In the genomic region with DNA sequence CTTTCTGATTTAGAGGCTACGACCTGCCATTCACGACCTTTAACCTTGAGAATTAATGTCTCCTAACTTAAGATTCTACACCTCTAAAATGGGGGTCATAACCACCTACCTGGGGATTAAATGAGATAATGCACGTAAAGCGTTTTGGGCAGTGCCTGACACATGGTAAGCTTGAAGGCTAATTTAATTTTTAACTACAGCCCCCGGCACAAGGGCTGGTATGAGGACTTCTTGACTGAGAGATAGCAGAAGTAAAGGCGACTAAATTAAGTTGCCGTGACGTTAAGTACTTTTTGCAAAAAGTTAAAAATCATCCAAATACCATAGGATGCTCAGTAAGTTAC, we compare ENCODE assay signal across 8 cellular contexts. TPM values are rescaled to one million over a fixed set of nuclear protein-coding genes. Genes with fewer than 3 reads are reported as not detected.
A peak's percentile ranks its signal among the peaks of the same experiment; 100 is the strongest.
DNase-seq lines count a peak whose midpoint lies in the region; ATAC-seq and TF ChIP-seq lines count a peak whose summit lies in the region.

No MANE protein-coding gene starts in this region.

- no peaks in the 10 kb centered on the region for H3K9me3 ChIP-seq in adrenal gland (replicated peaks in 1 of 3)
- H3K9me3 ChIP-seq in left lung: no peaks in the 10 kb centered on the region
- no peaks in the 10 kb centered on the region for H3K9me3 ChIP-seq in thoracic aorta

- H3K27me3 ChIP-seq in adrenal gland (no peaks in the 10 kb centered on the region), left lung (no peaks in the 10 kb centered on the region), thoracic aorta (replicated peaks; ENCODE audit: insufficient read depth) (no peaks in the 10 kb centered on the region)

- H3K27ac ChIP-seq in adrenal gland: peak overlapping the region in 4 of 5 donors; percentile 49 to 81 (median 69)
- peak overlapping the region; percentile 75 to 86 for H3K27ac ChIP-seq in left lung
- peak overlapping the region; percentile 70 to 75 for H3K27ac ChIP-seq in thoracic aorta

- ATAC-seq in activated CD8-positive, alpha-beta memory T cell treated with anti-CD3 and anti-CD28 coated beads, Interleukin-2, amount 10 ng/mL, durations not matched to agents 7 days and 5 days: no peak
- ATAC-seq in left lung (no peak), thoracic aorta (ENCODE audit: insufficient number of reproducible peaks, low FRiP score, low read depth) (no peak), HG03342 (IDR thresholded peaks at IDR 0.05; ENCODE audit: unreplicated experiment) (no peak), GM18873 (IDR thresholded peaks at IDR 0.05; ENCODE audit: low FRiP score, unreplicated experiment) (no peak)

- H3K4me3 ChIP-seq in adrenal gland (peak overlapping the region; percentile 35 to 65 (median 56)), left lung (peak overlapping the region; percentile 67 to 90), thoracic aorta (peak overlapping the region; percentile 81)

- no peaks in the 10 kb centered on the region for H3K27me3 Mint-ChIP-seq in activated CD8-positive, alpha-beta memory T cell treated with anti-CD3 and anti-CD28 coated beads, Interleukin-2, amount 10 ng/mL, durations not matched to agents 7 days and 5 days

- no peak for DNase-seq in activated CD8-positive, alpha-beta memory T cell treated with anti-CD3 and anti-CD28 coated beads, Interleukin-2, amount 10 ng/mL, durations not matched to agents 7 days and 5 days
- DNase-seq in activated CD8-positive, alpha-beta memory T cell treated with anti-CD3 and anti-CD28 coated beads, Interleukin-2, amount 50 U/mL, for 4 hours: no peak
- DNase-seq in adrenal gland (no peak), left lung (no peak), thoracic aorta (ENCODE audit: low spot score) (no peak), inferior parietal cortex (ENCODE audit: extremely low spot score) (no peak)

- TF ChIP-seq POLR2A in adrenal gland (IDR thresholded peaks at IDR 0.05): no peak

- peaks cover 45% of the 10 kb centered on the region for H3K4me1 Mint-ChIP-seq in activated CD8-positive, alpha-beta memory T cell treated with anti-CD3 and anti-CD28 coated beads, Interleukin-2, amount 10 ng/mL, durations not matched to agents 7 days and 5 days

- peak overlapping the region; percentile 95 for H3K27ac Mint-ChIP-seq in activated CD8-positive, alpha-beta memory T cell treated with anti-CD3 and anti-CD28 coated beads, Interleukin-2, amount 10 ng/mL, durations not matched to agents 7 days and 5 days

- peak overlapping the region; percentile 91 for H3K4me3 Mint-ChIP-seq in activated CD8-positive, alpha-beta memory T cell treated with anti-CD3 and anti-CD28 coated beads, Interleukin-2, amount 10 ng/mL, durations not matched to agents 7 days and 5 days

- peaks cover 10% of the 10 kb centered on the region for H3K36me3 Mint-ChIP-seq in activated CD8-positive, alpha-beta memory T cell treated with anti-CD3 and anti-CD28 coated beads, Interleukin-2, amount 10 ng/mL, durations not matched to agents 7 days and 5 days

- H3K9me3 Mint-ChIP-seq in activated CD8-positive, alpha-beta memory T cell treated with anti-CD3 and anti-CD28 coated beads, Interleukin-2, amount 10 ng/mL, durations not matched to agents 7 days and 5 days (ENCODE audit: low read depth): no peaks in the 10 kb centered on the region

- WGBS in adrenal gland, 4 donors: 1 to 5% (median 2%) methylated on average over 8 of the region's 8 CpGs

- intact Hi-C loops in adrenal gland (cut with DNase I) (no loop called here), left lung (cut with DNase I) (no loop called here)

- H3K36me3 ChIP-seq in adrenal gland (replicated peaks in 1 of 2) (no peaks in the 10 kb centered on the region), left lung (no peaks in the 10 kb centered on the region), thoracic aorta (no peaks in the 10 kb centered on the region)

- no peak for TF ChIP-seq CTCF in adrenal gland (IDR thresholded peaks at IDR 0.05)
- no peak for TF ChIP-seq CTCF in left lung (IDR thresholded peaks at IDR 0.05)
- no peak for TF ChIP-seq CTCF in thoracic aorta (IDR thresholded peaks at IDR 0.05)

- H3K4me1 ChIP-seq in adrenal gland (replicated peaks in 1 of 2) (peaks cover 4 to 30% of the 10 kb centered on the region in 2 donors), left lung (peaks cover 5 to 25% of the 10 kb centered on the region in 2 donors), thoracic aorta (ENCODE audit: control insufficient read depth in 1 of 2, low read depth in 2 of 2) (peaks cover 6 to 31% of the 10 kb centered on the region in 2 donors)

- CTCF ChIA-PET in activated CD8-positive, alpha-beta memory T cell treated with anti-CD3 and anti-CD28 coated beads, Interleukin-2, amount 10 ng/mL, durations not matched to agents 7 days and 5 days (lab: Charles Lee): interaction anchor here (2.0 kb wide), 1 partner anchor 21 kb away, joined by 8 read pairs; no protein-coding TSS in a partner anchor

RNA-seq across cellular contexts. Expression of gene MRPL35, which starts 0.5 kb away (rescaled TPM):
- total RNA-seq in activated CD8-positive, alpha-beta memory T cell treated with anti-CD3 and anti-CD28 coated beads, Interleukin-2, amount 10 ng/mL, durations not matched to agents 7 days and 5 days: 10 to 100 TPM; 46.3 to 66.3 TPM
- 10 to 100 TPM; 33.3 to 43.4 (median 41.9) TPM for total RNA-seq in adrenal gland
- polyA plus RNA-seq in adrenal gland: 100 to 1,000 TPM in 1 of 3 donors, 10 to 100 TPM in 2; 27.6 to 104 (median 32.9) TPM
- total RNA-seq in left lung: 10 to 100 TPM; 27.0 to 28.5 TPM
- 10 to 100 TPM; 10.4 to 17.1 TPM for total RNA-seq in thoracic aorta

RNA-seq across cellular contexts. Expression of gene IMMT, which starts 4.5 kb away (rescaled TPM):
- total RNA-seq in activated CD8-positive, alpha-beta memory T cell treated with anti-CD3 and anti-CD28 coated beads, Interleukin-2, amount 10 ng/mL, durations not matched to agents 7 days and 5 days: 100 to 1,000 TPM; 130 to 162 TPM
- total RNA-seq in adrenal gland: 100 to 1,000 TPM in 6 of 8 donors, 10 to 100 TPM in 2; 94.6 to 161 (median 130) TPM
- polyA plus RNA-seq in adrenal gland: 100 to 1,000 TPM in 1 of 3 donors, 10 to 100 TPM in 2; 32.2 to 192 (median 41.4) TPM
- total RNA-seq in left lung: 10 to 100 TPM; 66.8 to 79.7 TPM
- total RNA-seq in thoracic aorta: 10 to 100 TPM; 33.3 to 54.7 TPM
